1 cellular context compared by ENCODE assay signal in genomic region chr11:124937336-124937935, GRCh38.
TF ChIP-seq lines count a peak whose summit lies in the region.

No MANE protein-coding gene starts in this region.

TF ChIP-seq in HepG2, 621 proteins besides CTCF, POLR2A, EP300 and RAD21 (continued from another document and continues in another):
- TF ChIP-seq ARID3A (IDR thresholded peaks at IDR 0.05; ENCODE audit: low read depth, low read length) (peak; percentile 85), ETV5 (CRISPR knock-in tag; IDR thresholded peaks at IDR 0.05; ENCODE audit: borderline replicate concordance) (no peak; the same call in 1 of the 2 replicates), FIP1L1 (IDR thresholded peaks at IDR 0.05; ENCODE audit: borderline replicate concordance, insufficient read depth, low read depth, low read length) (no peak), RFX3 (CRISPR knock-in tag; IDR thresholded peaks at IDR 0.05) (no peak), TFDP2 (CRISPR knock-in tag; IDR thresholded peaks at IDR 0.05) (no peak), TARDBP (CRISPR knock-in tag; IDR thresholded peaks at IDR 0.05) (no peak), HDAC1 (CRISPR knock-in tag; IDR thresholded peaks at IDR 0.05) (no peak), HMG20B (CRISPR knock-in tag; conservative IDR thresholded peaks at IDR 0.05) (no peak), ZNF552 (CRISPR knock-in tag; IDR thresholded peaks at IDR 0.05; ENCODE audit: borderline replicate concordance) (no peak), RARA (CRISPR knock-in tag; IDR thresholded peaks at IDR 0.05) (no peak; the same call in 1 of the 2 replicates), GMEB2 (CRISPR knock-in tag; IDR thresholded peaks at IDR 0.05; ENCODE audit: low read depth) (no peak), NR3C1 (CRISPR knock-in tag; IDR thresholded peaks at IDR 0.05) (no peak), E2F2 (CRISPR knock-in tag; IDR thresholded peaks at IDR 0.05; ENCODE audit: borderline replicate concordance) (no peak), ZBTB38 (CRISPR knock-in tag; IDR thresholded peaks at IDR 0.05) (no peak), ZIK1 (CRISPR knock-in tag; IDR thresholded peaks at IDR 0.05; ENCODE audit: borderline replicate concordance, low read depth) (no peak), NONO (IDR thresholded peaks at IDR 0.05) (no peak), NONO (CRISPR knock-in tag; conservative IDR thresholded peaks at IDR 0.05) (no peak), SSRP1 (CRISPR knock-in tag; IDR thresholded peaks at IDR 0.05) (no peak), TFAP4 (IDR thresholded peaks at IDR 0.05; ENCODE audit: borderline replicate concordance, low read depth) (no peak), TCF7 (IDR thresholded peaks at IDR 0.05; ENCODE audit: low read depth) (peak; percentile 92), ZNF672 (CRISPR knock-in tag; IDR thresholded peaks at IDR 0.05) (no peak), ZNF766 (CRISPR knock-in tag; IDR thresholded peaks at IDR 0.05; ENCODE audit: borderline replicate concordance) (no peak), ZNF75D (CRISPR knock-in tag; IDR thresholded peaks at IDR 0.05; ENCODE audit: borderline replicate concordance) (no peak), POGK (CRISPR knock-in tag; conservative IDR thresholded peaks at IDR 0.05) (no peak), KMT2B (CRISPR knock-in tag; IDR thresholded peaks at IDR 0.05) (no peak), NFRKB (IDR thresholded peaks at IDR 0.05) (no peak), ZNF781 (CRISPR knock-in tag; IDR thresholded peaks at IDR 0.05; ENCODE audit: borderline replicate concordance, not compliant biosample characterization) (no peak), SOX6 (IDR thresholded peaks at IDR 0.05) (no peak), SOX6 (CRISPR knock-in tag; IDR thresholded peaks at IDR 0.05) (peak; percentile 68), KLF12 (CRISPR knock-in tag; IDR thresholded peaks at IDR 0.05; ENCODE audit: borderline replicate concordance) (no peak), ZBTB20 (CRISPR knock-in tag; IDR thresholded peaks at IDR 0.05; ENCODE audit: borderline replicate concordance, low read depth) (no peak), HOXA3 (CRISPR knock-in tag; IDR thresholded peaks at IDR 0.05) (no peak), IRF1 (CRISPR knock-in tag; IDR thresholded peaks at IDR 0.05; ENCODE audit: low read depth) (no peak), ZSCAN12 (CRISPR knock-in tag; IDR thresholded peaks at IDR 0.05) (peak; percentile 60; the same call in 1 of the 2 replicates), TSC22D2 (CRISPR knock-in tag; IDR thresholded peaks at IDR 0.05; ENCODE audit: borderline replicate concordance) (no peak), ZNF761 (CRISPR knock-in tag; conservative IDR thresholded peaks at IDR 0.05) (no peak), YEATS4 (CRISPR knock-in tag; IDR thresholded peaks at IDR 0.05; ENCODE audit: borderline replicate concordance) (no peak; the same call in 1 of the 2 replicates), ZNF282 (IDR thresholded peaks at IDR 0.05; ENCODE audit: partially characterized antibody) (no peak), IRF9 (CRISPR knock-in tag; IDR thresholded peaks at IDR 0.05; ENCODE audit: borderline replicate concordance) (no peak), WIZ (CRISPR knock-in tag; IDR thresholded peaks at IDR 0.05) (no peak), DNMT1 (CRISPR knock-in tag; IDR thresholded peaks at IDR 0.05) (no peak), HNRNPH1 (optimal IDR thresholded peaks at IDR 0.05; ENCODE audit: low read depth, low read length) (no peak), RBAK (CRISPR knock-in tag; IDR thresholded peaks at IDR 0.05) (no peak), HNF4A (CRISPR knock-in tag; IDR thresholded peaks at IDR 0.05) (peak; percentile 68)
- TF ChIP-seq, protein P1, sequence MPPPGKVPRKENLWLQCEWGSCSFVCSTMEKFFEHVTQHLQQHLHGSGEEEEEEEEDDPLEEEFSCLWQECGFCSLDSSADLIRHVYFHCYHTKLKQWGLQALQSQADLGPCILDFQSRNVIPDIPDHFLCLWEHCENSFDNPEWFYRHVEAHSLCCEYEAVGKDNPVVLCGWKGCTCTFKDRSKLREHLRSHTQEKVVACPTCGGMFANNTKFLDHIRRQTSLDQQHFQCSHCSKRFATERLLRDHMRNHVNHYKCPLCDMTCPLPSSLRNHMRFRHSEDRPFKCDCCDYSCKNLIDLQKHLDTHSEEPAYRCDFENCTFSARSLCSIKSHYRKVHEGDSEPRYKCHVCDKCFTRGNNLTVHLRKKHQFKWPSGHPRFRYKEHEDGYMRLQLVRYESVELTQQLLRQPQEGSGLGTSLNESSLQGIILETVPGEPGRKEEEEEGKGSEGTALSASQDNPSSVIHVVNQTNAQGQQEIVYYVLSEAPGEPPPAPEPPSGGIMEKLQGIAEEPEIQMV (CRISPR knock-in tag; IDR thresholded peaks at IDR 0.05; ENCODE audit: low read depth) = no peak
- TF ChIP-seq, protein P2, sequence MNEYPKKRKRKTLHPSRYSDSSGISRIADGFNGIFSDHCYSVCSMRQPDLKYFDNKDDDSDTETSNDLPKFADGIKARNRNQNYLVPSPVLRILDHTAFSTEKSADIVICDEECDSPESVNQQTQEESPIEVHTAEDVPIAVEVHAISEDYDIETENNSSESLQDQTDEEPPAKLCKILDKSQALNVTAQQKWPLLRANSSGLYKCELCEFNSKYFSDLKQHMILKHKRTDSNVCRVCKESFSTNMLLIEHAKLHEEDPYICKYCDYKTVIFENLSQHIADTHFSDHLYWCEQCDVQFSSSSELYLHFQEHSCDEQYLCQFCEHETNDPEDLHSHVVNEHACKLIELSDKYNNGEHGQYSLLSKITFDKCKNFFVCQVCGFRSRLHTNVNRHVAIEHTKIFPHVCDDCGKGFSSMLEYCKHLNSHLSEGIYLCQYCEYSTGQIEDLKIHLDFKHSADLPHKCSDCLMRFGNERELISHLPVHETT (CRISPR knock-in tag; conservative IDR thresholded peaks at IDR 0.05) = no peak
- TF ChIP-seq, protein P3, sequence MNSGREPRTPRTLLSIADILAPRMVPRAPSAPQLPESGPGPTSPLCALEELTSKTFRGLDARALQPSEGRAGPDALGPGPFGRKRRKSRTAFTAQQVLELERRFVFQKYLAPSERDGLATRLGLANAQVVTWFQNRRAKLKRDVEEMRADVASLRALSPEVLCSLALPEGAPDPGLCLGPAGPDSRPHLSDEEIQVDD (CRISPR knock-in tag; IDR thresholded peaks at IDR 0.05; ENCODE audit: borderline replicate concordance) = no peak
- TF ChIP-seq, protein P4, sequence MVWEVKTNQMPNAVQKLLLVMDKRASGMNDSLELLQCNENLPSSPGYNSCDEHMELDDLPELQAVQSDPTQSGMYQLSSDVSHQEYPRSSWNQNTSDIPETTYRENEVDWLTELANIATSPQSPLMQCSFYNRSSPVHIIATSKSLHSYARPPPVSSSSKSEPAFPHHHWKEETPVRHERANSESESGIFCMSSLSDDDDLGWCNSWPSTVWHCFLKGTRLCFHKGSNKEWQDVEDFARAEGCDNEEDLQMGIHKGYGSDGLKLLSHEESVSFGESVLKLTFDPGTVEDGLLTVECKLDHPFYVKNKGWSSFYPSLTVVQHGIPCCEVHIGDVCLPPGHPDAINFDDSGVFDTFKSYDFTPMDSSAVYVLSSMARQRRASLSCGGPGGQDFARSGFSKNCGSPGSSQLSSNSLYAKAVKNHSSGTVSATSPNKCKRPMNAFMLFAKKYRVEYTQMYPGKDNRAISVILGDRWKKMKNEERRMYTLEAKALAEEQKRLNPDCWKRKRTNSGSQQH (CRISPR knock-in tag; IDR thresholded peaks at IDR 0.05; ENCODE audit: low read depth) = no peak
- TF ChIP-seq, protein P5, sequence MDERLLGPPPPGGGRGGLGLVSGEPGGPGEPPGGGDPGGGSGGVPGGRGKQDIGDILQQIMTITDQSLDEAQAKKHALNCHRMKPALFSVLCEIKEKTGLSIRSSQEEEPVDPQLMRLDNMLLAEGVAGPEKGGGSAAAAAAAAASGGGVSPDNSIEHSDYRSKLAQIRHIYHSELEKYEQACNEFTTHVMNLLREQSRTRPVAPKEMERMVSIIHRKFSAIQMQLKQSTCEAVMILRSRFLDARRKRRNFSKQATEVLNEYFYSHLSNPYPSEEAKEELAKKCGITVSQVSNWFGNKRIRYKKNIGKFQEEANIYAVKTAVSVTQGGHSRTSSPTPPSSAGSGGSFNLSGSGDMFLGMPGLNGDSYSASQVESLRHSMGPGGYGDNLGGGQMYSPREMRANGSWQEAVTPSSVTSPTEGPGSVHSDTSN (CRISPR knock-in tag; IDR thresholded peaks at IDR 0.05) = no peak
- TF ChIP-seq, protein P6, sequence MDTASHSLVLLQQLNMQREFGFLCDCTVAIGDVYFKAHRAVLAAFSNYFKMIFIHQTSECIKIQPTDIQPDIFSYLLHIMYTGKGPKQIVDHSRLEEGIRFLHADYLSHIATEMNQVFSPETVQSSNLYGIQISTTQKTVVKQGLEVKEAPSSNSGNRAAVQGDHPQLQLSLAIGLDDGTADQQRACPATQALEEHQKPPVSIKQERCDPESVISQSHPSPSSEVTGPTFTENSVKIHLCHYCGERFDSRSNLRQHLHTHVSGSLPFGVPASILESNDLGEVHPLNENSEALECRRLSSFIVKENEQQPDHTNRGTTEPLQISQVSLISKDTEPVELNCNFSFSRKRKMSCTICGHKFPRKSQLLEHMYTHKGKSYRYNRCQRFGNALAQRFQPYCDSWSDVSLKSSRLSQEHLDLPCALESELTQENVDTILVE (CRISPR knock-in tag; IDR thresholded peaks at IDR 0.05) = no peak
